ENCODE assay signal across 21 cellular contexts in the genomic region with DNA sequence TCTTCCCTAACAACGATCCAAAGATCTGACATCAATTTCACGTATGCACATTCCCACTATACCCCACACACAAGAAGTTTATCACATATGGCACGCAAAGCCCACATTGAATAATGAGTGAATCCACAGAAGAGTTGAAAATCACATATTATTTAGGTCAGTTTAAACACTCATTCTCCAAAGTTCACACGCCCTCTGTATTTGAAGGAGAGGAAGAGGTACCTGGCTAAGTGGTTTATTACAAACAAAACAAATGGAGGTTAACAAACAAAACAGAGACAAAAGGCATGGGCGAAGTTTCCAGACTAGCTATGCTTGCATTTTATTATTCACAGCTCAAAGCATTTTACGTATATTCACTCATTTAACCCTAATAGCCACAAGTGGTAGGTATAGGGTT. TPM values are rescaled to one million over a fixed set of nuclear protein-coding genes. Genes with fewer than 3 reads are reported as not detected.
"Had no signal": no experiment of that assay in that cellular context is flagged by ENCODE, and none has a peak within 500 bp of the region (broad histone marks: within the 10 kb centered on the region; RNA-seq: fewer than 3 reads in every experiment).

No MANE protein-coding gene starts in this region.

- DNase-seq: colonic mucosa; dermis blood vessel endothelial cell; erythroblast; foreskin melanocyte; hippocampal formation; kidney glomerular epithelial cell; left lung; naive B cell; posterior cingulate gyrus; stimulated activated CD4-positive, alpha-beta T cell treated with anti-CD3 and anti-CD28 coated beads, Interleukin-2, amount 100 ng/mL, for 24 hours; stimulated activated CD4-positive, alpha-beta T cell treated with anti-CD3 and anti-CD28 coated beads, Interleukin-4, amount 100 ng/mL, for 4 hours; stimulated activated naive B cell treated with anti-CD40 and anti-IgM and Interleukin-4, amounts not matched to agents 10 μg/mL and 1 μg/mL and 100 μg/mL, for 72 hours; stimulated activated naive CD8-positive, alpha-beta T cell treated with anti-CD3 and anti-CD28 coated beads, Interleukin-15, amount 100 ng/mL, for 72 hours; substantia nigra; transverse colon had no signal

- H3K4me3 Mint-ChIP-seq: endodermal cell; nephron; stimulated activated naive B cell treated with anti-CD40 and anti-IgM and Interleukin-4, amounts not matched to agents 10 μg/mL and 1 μg/mL and 100 μg/mL, for 72 hours; stimulated activated naive CD8-positive, alpha-beta T cell treated with anti-CD3 and anti-CD28 coated beads, Interleukin-15, amount 100 ng/mL, for 72 hours had no signal

- H3K27me3 Mint-ChIP-seq: naive B cell; stimulated activated naive B cell treated with anti-CD40 and anti-IgM and Interleukin-4, amounts not matched to agents 10 μg/mL and 1 μg/mL and 100 μg/mL, for 72 hours; stimulated activated naive CD8-positive, alpha-beta T cell treated with anti-CD3 and anti-CD28 coated beads, Interleukin-15, amount 100 ng/mL, for 72 hours had no signal

- H3K4me1 Mint-ChIP-seq: nephron had no signal

- H3K27ac ChIP-seq: colonic mucosa, left lung, thoracic aorta, transverse colon had no signal

- H3K9me3 ChIP-seq: colonic mucosa, heart left ventricle, left lung, thoracic aorta, transverse colon had no signal

- H3K27ac Mint-ChIP-seq: endodermal cell; nephron; stimulated activated naive B cell treated with anti-CD40 and anti-IgM and Interleukin-4, amounts not matched to agents 10 μg/mL and 1 μg/mL and 100 μg/mL, for 72 hours had no signal

- H3K36me3 ChIP-seq: colonic mucosa, heart left ventricle, thoracic aorta, transverse colon had no signal

- H3K36me3 Mint-ChIP-seq: naive B cell had no signal

- H3K4me3 ChIP-seq: colonic mucosa, heart left ventricle, left lung, lung, thoracic aorta, transverse colon had no signal

- H3K4me1 ChIP-seq: colonic mucosa, transverse colon had no signal

- ATAC-seq: left lung; stimulated activated naive B cell treated with anti-CD40 and anti-IgM and Interleukin-4, amounts not matched to agents 10 μg/mL and 1 μg/mL and 100 μg/mL, for 72 hours; stimulated activated naive CD8-positive, alpha-beta T cell treated with anti-CD3 and anti-CD28 coated beads, Interleukin-15, amount 100 ng/mL, for 72 hours had no signal

- H3K9me3 Mint-ChIP-seq: endodermal cell; naive B cell; stimulated activated naive CD8-positive, alpha-beta T cell treated with anti-CD3 and anti-CD28 coated beads, Interleukin-15, amount 100 ng/mL, for 72 hours had no signal

- H3K27me3 ChIP-seq: colonic mucosa, heart left ventricle, left lung, transverse colon had no signal

RNA-seq across cellular contexts. Expression of a gene that starts 41.8 kb away (rescaled TPM):
- total RNA-seq: endothelial cell of umbilical vein had no signal
- polyA plus RNA-seq: endothelial cell of umbilical vein had no signal
